Comparison of ENCODE assay signal across 13 cellular contexts in genomic region chr1:8728464-8728863, GRCh38.
DNase-seq lines count a peak whose midpoint lies in the region; ATAC-seq, FAIRE-seq and TF ChIP-seq lines count a peak whose summit lies in the region.
"Had no signal": no experiment of that assay in that cellular context is flagged by ENCODE, and none has a peak within 500 bp of the region (broad histone marks: within the 10 kb centered on the region; RNA-seq: fewer than 3 reads in every experiment).

No MANE protein-coding gene starts in this region.

- no peak overlapping the region for H2AFZ ChIP-seq in GM12878 (ENCODE audit: control insufficient read depth, low read depth, low read length)

- SMC1A ChIA-PET in GM12878 (lab: Charles Lee; ENCODE audit: uncharacterized antibody, unreplicated experiment) = interaction anchor here (0.6 to 10.7 kb wide), 21 partner anchors 10 to 275 kb away, joined by 3 to 123 read pairs (median 4); partner anchors contain the start of gene RERE

- H4K20me1 ChIP-seq in GM12878 (ENCODE audit: control insufficient read depth, insufficient read depth) = no peaks in the 10 kb centered on the region

- H3K9me3 ChIP-seq in GM12878 (replicated peaks; ENCODE audit: control insufficient read depth, insufficient read depth, low read length) = no peaks in the 10 kb centered on the region; the same call in 1 of the 3 replicates
- H3K9me3 ChIP-seq in MG63 = peaks cover 5% of the 10 kb centered on the region; the same call in 1 of the 2 replicates

- POLR2A ChIA-PET in GM12878 (lab: Charles Lee) = interaction anchor here (0.9 to 1.4 kb wide), 6 partner anchors 11 to 252 kb away, joined by 3 to 4 read pairs (median 4); no protein-coding TSS in a partner anchor

- no TSS peak for BruUV-seq in GM12878 (replicated peaks; lab: Mats Ljungman, UMichigan)

- no peaks in the 10 kb centered on the region for H3K27me3 Mint-ChIP-seq in activated CD8-positive, alpha-beta memory T cell treated with anti-CD3 and anti-CD28 coated beads, Interleukin-2, amount 10 ng/mL, durations not matched to agents 7 days and 5 days

- H3K27ac Mint-ChIP-seq in activated CD8-positive, alpha-beta memory T cell treated with anti-CD3 and anti-CD28 coated beads, Interleukin-2, amount 10 ng/mL, durations not matched to agents 7 days and 5 days = peak overlapping the region; percentile 15

- in situ Hi-C loops in GM12878 (cut with MboI) = loop anchor here (5.0 kb wide), 1 partner anchor 166 kb away; no protein-coding TSS in a partner anchor

- CTCF ChIA-PET in activated CD8-positive, alpha-beta memory T cell treated with anti-CD3 and anti-CD28 coated beads, Interleukin-2, amount 10 ng/mL, durations not matched to agents 7 days and 5 days (lab: Charles Lee) = interaction anchor here (0.9 to 3.9 kb wide), 7 partner anchors 23 to 379 kb away, joined by 3 to 62 read pairs (median 3); no protein-coding TSS in a partner anchor
- CTCF ChIA-PET in GM12878 (lab: Yijun Ruan, JAX) = interaction anchor here (0.8 to 9.8 kb wide), 24 partner anchors 10 to 714 kb away, joined by 3 to 211 read pairs (median 4); partner anchors contain the start of gene RERE

- no peak for TF ChIP-seq CTCF in GM12878 (IDR thresholded peaks at IDR 0.05 in 2 of 3, conservative IDR thresholded peaks at IDR 0.05 in 1 of 3; ENCODE audit: control insufficient read depth in 2 of 3, extremely low read depth in 1 of 3, insufficient read depth in 1 of 3, low read depth in 3 of 3, low read length in 3 of 3)
- TF ChIP-seq CTCF in foreskin fibroblast (IDR thresholded peaks at IDR 0.05; ENCODE audit: low read depth, low read length) = no peak

- no peak overlapping the region for H3K9ac ChIP-seq in GM12878 (ENCODE audit: control insufficient read depth, insufficient read depth, low read length)

- DNase-seq in activated CD8-positive, alpha-beta memory T cell treated with anti-CD3 and anti-CD28 coated beads, Interleukin-2, amount 10 ng/mL, durations not matched to agents 7 days and 5 days = no peak
- DNase-seq in activated CD8-positive, alpha-beta memory T cell treated with anti-CD3 and anti-CD28 coated beads for 24 hours = no peak
- DNase-seq in GM18507 (ENCODE audit: extremely low spot score, insufficient read length, low read depth) (no peak), GM12878 (ENCODE audit: low read depth, low spot score) (no peak), MG63 (no peak), foreskin fibroblast (no peak), DMS153 treated with DMSO at 0.1 percent for 48 hours (lab: John Stamatoyannopoulos, UW; ENCODE audit: unreplicated experiment) (no peak)
- DNase-seq: 8988T, NCI-H1048, NCI-H1417 treated with DMSO at 0.1 percent for 48 hours had no signal

- no peak for TF ChIP-seq POLR2A in GM12878 (IDR thresholded peaks at IDR 0.05; ENCODE audit: low read depth, low read length)

- FAIRE-seq in GM18507 (lab: Jason Lieb, UNC) (peak; percentile 31), GM12878 (lab: Jason Lieb, UNC) (no peak)
- FAIRE-seq: D721Med, H54 had no signal

- TF ChIP-seq EP300 in GM12878 (IDR thresholded peaks at IDR 0.05; ENCODE audit: borderline replicate concordance in 1 of 2, control insufficient read depth in 1 of 2, low read depth in 2 of 2, low read length in 2 of 2) = no peak

- no peak overlapping the region for H3K4me2 ChIP-seq in GM12878 (ENCODE audit: control insufficient read depth, insufficient read depth)

- RAD21 ChIA-PET in GM12878 (lab: Charles Lee; ENCODE audit: unreplicated experiment) = interaction anchor here (0.5 to 8.0 kb wide), 17 partner anchors 11 to 206 kb away, joined by 3 to 107 read pairs (median 5); no protein-coding TSS in a partner anchor

- H3K27ac ChIP-seq in GM12878 (ENCODE audit: control insufficient read depth, insufficient read depth) = no peak overlapping the region
- H3K27ac ChIP-seq: SJSA1 had no signal

- intact Hi-C loops in GM12878 (cut with micrococcal nuclease; ENCODE audit: unreplicated experiment) = loop anchor here (2.0 to 10.0 kb wide), 2 partner anchors 120 to 334 kb away; no protein-coding TSS in a partner anchor

- H3K4me1 ChIP-seq in GM12878 (ENCODE audit: control insufficient read depth, insufficient read depth, low read length) = peaks cover 18% of the 10 kb centered on the region
- H3K4me1 ChIP-seq: SJSA1 had no signal

- H3K4me3 Mint-ChIP-seq in activated CD8-positive, alpha-beta memory T cell treated with anti-CD3 and anti-CD28 coated beads, Interleukin-2, amount 10 ng/mL, durations not matched to agents 7 days and 5 days = no peak overlapping the region

- H3K36me3 ChIP-seq in GM12878 (ENCODE audit: control insufficient read depth in 2 of 2, insufficient read depth in 2 of 2, low read length in 1 of 2) = no peaks in the 10 kb centered on the region
- H3K36me3 ChIP-seq in MG63 = no peaks in the 10 kb centered on the region
- H3K36me3 ChIP-seq: SJSA1 had no signal

- peaks cover 4% of the 10 kb centered on the region for H3K9me3 Mint-ChIP-seq in activated CD8-positive, alpha-beta memory T cell treated with anti-CD3 and anti-CD28 coated beads, Interleukin-2, amount 10 ng/mL, durations not matched to agents 7 days and 5 days (ENCODE audit: low read depth)

- H3K4me3 ChIP-seq in GM12878 (no peak overlapping the region), MG63 (no peak overlapping the region), foreskin fibroblast (ENCODE audit: low read depth in 1 of 2, low read length in 2 of 2) (no peak overlapping the region)
- H3K4me3 ChIP-seq: SJSA1 had no signal

- H3K27me3 ChIP-seq in GM12878 (replicated peaks in 1 of 2; ENCODE audit: control insufficient read depth in 2 of 2, insufficient read depth in 2 of 2, low read length in 1 of 2) (no peaks in the 10 kb centered on the region), MG63 (no peaks in the 10 kb centered on the region)
- H3K27me3 ChIP-seq: SJSA1 had no signal

- peaks cover 17% of the 10 kb centered on the region for H3K4me1 Mint-ChIP-seq in activated CD8-positive, alpha-beta memory T cell treated with anti-CD3 and anti-CD28 coated beads, Interleukin-2, amount 10 ng/mL, durations not matched to agents 7 days and 5 days

- H3K36me3 Mint-ChIP-seq in activated CD8-positive, alpha-beta memory T cell treated with anti-CD3 and anti-CD28 coated beads, Interleukin-2, amount 10 ng/mL, durations not matched to agents 7 days and 5 days = peaks cover 14% of the 10 kb centered on the region

- ATAC-seq in activated CD8-positive, alpha-beta memory T cell treated with anti-CD3 and anti-CD28 coated beads, Interleukin-2, amount 10 ng/mL, durations not matched to agents 7 days and 5 days = peak; percentile 39
- ATAC-seq in GM12878 = peak; percentile 61

- no peak for TF ChIP-seq RAD21 in GM12878 (IDR thresholded peaks at IDR 0.05; ENCODE audit: insufficient read depth, low read depth, low read length)

- WGBS in GM12878 (ENCODE audit: insufficient coverage, insufficient replicate concordance, low lambda C conversion rate, missing lambda C conversion rate) = 44% methylated on average over 3 of the region's 3 CpGs

- peaks cover 6% of the 10 kb centered on the region for H3K79me2 ChIP-seq in GM12878 (ENCODE audit: control insufficient read depth, insufficient read depth, low read length)

TF ChIP-seq in GM12878, 131 proteins besides CTCF, POLR2A, EP300 and RAD21:
- no peak for TF ChIP-seq HDGF (IDR thresholded peaks at IDR 0.05)
- TF ChIP-seq TCF12 (IDR thresholded peaks at IDR 0.05; ENCODE audit: low read depth, low read length) = no peak
TF ChIP-seq in GM12878: peak in this region for 0.
